Comparison of ENCODE assay signal across 10 cellular contexts in genomic region chr17:6303664-6304063, GRCh38.
DNase-seq lines count a peak whose midpoint lies in the region; ATAC-seq and TF ChIP-seq lines count a peak whose summit lies in the region.
"Had no signal": no experiment of that assay in that cellular context is flagged by ENCODE, and none has a peak within 500 bp of the region (broad histone marks: within the 10 kb centered on the region; RNA-seq: fewer than 3 reads in every experiment).

No MANE protein-coding gene starts in this region.

- in situ Hi-C loops in KBM-7 (cut with MboI; ENCODE audit: low pct_unique_long_range_greater_than_20kb, low sequenced_read_pairs), result no loop called here

- TF ChIP-seq CTCF in GM12865 (IDR thresholded peaks at IDR 0.05; ENCODE audit: insufficient read depth, low read depth, low read length, missing control alignments), result no peak
- TF ChIP-seq CTCF in adrenal gland (IDR thresholded peaks at IDR 0.05), result no peak
- TF ChIP-seq CTCF in liver (IDR thresholded peaks at IDR 0.05; ENCODE audit: low read depth, low read length, missing input control), result no peak

- DNase-seq in GM12865 (ENCODE audit: low read depth) (peak; percentile 14), KBM-7 (peak; percentile 31), adrenal gland (peak in 5 of 7 donors; percentile 15 to 31 (median 20)), DMS153 (lab: John Stamatoyannopoulos, UW) (no peak)
- DNase-seq: thyroid gland, WERI-Rb-1 had no signal

- 3 to 15% (median 5%) methylated on average over 5 of the region's 5 CpGs for WGBS in adrenal gland, 4 donors
- 8% methylated on average over 5 of the region's 5 CpGs for WGBS in liver

- ATAC-seq in GM21390 (IDR thresholded peaks at IDR 0.05; ENCODE audit: unreplicated experiment) (no peak), HG02870 (IDR thresholded peaks at IDR 0.05; ENCODE audit: unreplicated experiment) (no peak)

- no peaks in the 10 kb centered on the region for H3K27me3 ChIP-seq in adrenal gland
- no peaks in the 10 kb centered on the region for H3K27me3 ChIP-seq in liver (ENCODE audit: control insufficient read depth in 4 of 4, insufficient read depth in 4 of 4, low read length in 3 of 4)
- H3K27me3 ChIP-seq: thyroid gland had no signal

- H3K9me3 ChIP-seq in adrenal gland (replicated peaks in 1 of 3), result no peaks in the 10 kb centered on the region
- peaks cover 0 to 3% (median 0%) of the 10 kb centered on the region in 4 donors for H3K9me3 ChIP-seq in liver (ENCODE audit: control insufficient read depth in 4 of 4, low read length in 3 of 4)
- H3K9me3 ChIP-seq: thyroid gland had no signal

- H3K27ac ChIP-seq in adrenal gland (no peak overlapping the region), liver (ENCODE audit: low read depth in 1 of 2, low read length in 2 of 2) (no peak overlapping the region)
- H3K27ac ChIP-seq: coronary artery, thyroid gland, WERI-Rb-1 had no signal

- TF ChIP-seq RAD21 in liver (IDR thresholded peaks at IDR 0.05), result no peak

- no peaks in the 10 kb centered on the region for H3K4me1 ChIP-seq in adrenal gland (replicated peaks in 1 of 2)
- no peaks in the 10 kb centered on the region for H3K4me1 ChIP-seq in liver (ENCODE audit: control insufficient read depth in 4 of 4, insufficient read depth in 4 of 4, low read length in 3 of 4)
- H3K4me1 ChIP-seq: thyroid gland had no signal

- intact Hi-C loops in adrenal gland (cut with DNase I), result no loop called here

- H3K4me3 ChIP-seq in GM12865 (ENCODE audit: low read depth, low read length) (no peak overlapping the region), adrenal gland (no peak overlapping the region), liver (ENCODE audit: low read depth in 1 of 3, low read length in 3 of 3) (no peak overlapping the region)
- H3K4me3 ChIP-seq: coronary artery, thyroid gland had no signal

- no peak overlapping the region for H3K9ac ChIP-seq in liver (ENCODE audit: low read depth in 1 of 2, low read length in 2 of 2)

- no peak for TF ChIP-seq POLR2A in adrenal gland (IDR thresholded peaks at IDR 0.05)

- H3K36me3 ChIP-seq in adrenal gland (replicated peaks in 1 of 2) (no peaks in the 10 kb centered on the region), liver (ENCODE audit: control insufficient read depth in 4 of 4, insufficient read depth in 3 of 4, low read depth in 1 of 4, low read length in 3 of 4) (no peaks in the 10 kb centered on the region)
- H3K36me3 ChIP-seq: thyroid gland, WERI-Rb-1 had no signal

TF ChIP-seq in liver, 16 proteins besides CTCF, POLR2A, EP300 and RAD21:
- TF ChIP-seq ZBTB33 (IDR thresholded peaks at IDR 0.05), result no peak
- TF ChIP-seq REST (IDR thresholded peaks at IDR 0.05), result peak; percentile 99
